Comparison of ENCODE assay signal across 17 cellular contexts in genomic region chr21:35395728-35396127, GRCh38.
DNase-seq lines count a peak whose midpoint lies in the region; ATAC-seq, FAIRE-seq and TF ChIP-seq lines count a peak whose summit lies in the region.
"Had no signal": no experiment of that assay in that cellular context is flagged by ENCODE, and none has a peak within 500 bp of the region (broad histone marks: within the 10 kb centered on the region; RNA-seq: fewer than 3 reads in every experiment).

No MANE protein-coding gene starts in this region.

- peaks cover 15% of the 10 kb centered on the region for H3K4me1 ChIP-seq in ACC112 (ENCODE audit: control insufficient read depth, insufficient read depth, low read length, unreplicated experiment)
- H3K4me1 ChIP-seq: lower lobe of right lung, pancreas, vagina had no signal

- no peak for FAIRE-seq in HTR-8/SVneo (lab: Jason Lieb, UNC)
- FAIRE-seq: endometrium, H1, pancreas had no signal

- peaks cover 30% of the 10 kb centered on the region for H3K4me1 Mint-ChIP-seq in activated T-helper 17 cell treated with anti-CD3 and anti-CD28 coated beads, Interleukin-2, amount 50 U/mL, for 72 hours
- H3K4me1 Mint-ChIP-seq in activated T-cell treated with anti-CD3 and anti-CD28 coated beads, Interleukin-2, amount 50 U/mL, for 24 hours (ENCODE audit: low read depth): peaks cover 36% of the 10 kb centered on the region
- H3K4me1 Mint-ChIP-seq in activated T-cell treated with anti-CD3 and anti-CD28 coated beads, Interleukin-2, amount 50 U/mL, for 72 hours (ENCODE audit: low read depth): peaks cover 52% of the 10 kb centered on the region

- H3K79me2 ChIP-seq in ACC112 (ENCODE audit: control insufficient read depth, insufficient read depth, low read length, unreplicated experiment): no peaks in the 10 kb centered on the region

- H3K36me3 ChIP-seq in ACC112 (ENCODE audit: insufficient read depth, low read length): no peaks in the 10 kb centered on the region
- H3K36me3 ChIP-seq: lower lobe of right lung, pancreas, SJCRH30, vagina had no signal

- ATAC-seq in activated T-helper 17 cell treated with anti-CD3 and anti-CD28 coated beads, Interleukin-2, amount 50 U/mL, for 72 hours (replicated peaks): no peak
- no peak for ATAC-seq in activated T-cell treated with anti-CD3 and anti-CD28 coated beads, Interleukin-2, amount 50 U/mL, for 72 hours (replicated peaks in 1 of 2)
- ATAC-seq: lower lobe of right lung, pancreas had no signal

- no peaks in the 10 kb centered on the region for H3K27me3 ChIP-seq in ACC112 (ENCODE audit: insufficient read depth, low read length)
- H3K27me3 ChIP-seq: pancreas, SJCRH30, vagina had no signal

- H3K4me3 Mint-ChIP-seq in activated T-helper 17 cell treated with anti-CD3 and anti-CD28 coated beads, Interleukin-2, amount 50 U/mL, for 72 hours: no peak overlapping the region
- no peak overlapping the region for H3K4me3 Mint-ChIP-seq in activated T-cell treated with anti-CD3 and anti-CD28 coated beads, Interleukin-2, amount 50 U/mL, for 24 hours
- H3K4me3 Mint-ChIP-seq in activated T-cell treated with anti-CD3 and anti-CD28 coated beads, Interleukin-2, amount 50 U/mL, for 72 hours: no peak overlapping the region

- TF ChIP-seq CTCF in coronary artery (IDR thresholded peaks at IDR 0.05): no peak

- H3K36me3 Mint-ChIP-seq in activated T-helper 17 cell treated with anti-CD3 and anti-CD28 coated beads, Interleukin-2, amount 50 U/mL, for 72 hours (ENCODE audit: low read depth): no peaks in the 10 kb centered on the region
- H3K36me3 Mint-ChIP-seq in activated T-cell treated with anti-CD3 and anti-CD28 coated beads, Interleukin-2, amount 50 U/mL, for 24 hours (ENCODE audit: low read depth): no peaks in the 10 kb centered on the region
- peaks cover 0 to 3% of the 10 kb centered on the region in 2 donors for H3K36me3 Mint-ChIP-seq in activated T-cell treated with anti-CD3 and anti-CD28 coated beads, Interleukin-2, amount 50 U/mL, for 72 hours (ENCODE audit: insufficient read depth in 2 of 2)

- peak; percentile 45 for DNase-seq in HTR-8/SVneo (ENCODE audit: insufficient read length, low spot score)
- DNase-seq in glomerular visceral epithelial cell (ENCODE audit: extremely low spot score): peak; percentile 18
- no peak for DNase-seq in activated T-cell treated with anti-CD3 and anti-CD28 coated beads, Interleukin-2, amount 50 U/mL, for 24 hours
- no peak for DNase-seq in activated T-cell treated with anti-CD3 and anti-CD28 coated beads, Interleukin-2, amount 50 U/mL, for 72 hours
- DNase-seq in coronary artery (ENCODE audit: low spot score): no peak
- no peak for DNase-seq in NCI-H2171 treated with DMSO at 0.1 percent for 48 hours (lab: John Stamatoyannopoulos, UW)
- DNase-seq: aorta, lower lobe of right lung, NCI-H1417, NCI-H526, pancreas, SJCRH30 had no signal

- peak overlapping the region; percentile 16 for H2AFZ ChIP-seq in ACC112 (ENCODE audit: low read length, unreplicated experiment)

- H3K27me3 Mint-ChIP-seq in activated T-helper 17 cell treated with anti-CD3 and anti-CD28 coated beads, Interleukin-2, amount 50 U/mL, for 72 hours: no peaks in the 10 kb centered on the region
- no peaks in the 10 kb centered on the region for H3K27me3 Mint-ChIP-seq in activated T-cell treated with anti-CD3 and anti-CD28 coated beads, Interleukin-2, amount 50 U/mL, for 24 hours
- peaks cover 5% of the 10 kb centered on the region for H3K27me3 Mint-ChIP-seq in activated T-cell treated with anti-CD3 and anti-CD28 coated beads, Interleukin-2, amount 50 U/mL, for 72 hours (ENCODE audit: low read depth)

- H3K9me3 Mint-ChIP-seq in activated T-helper 17 cell treated with anti-CD3 and anti-CD28 coated beads, Interleukin-2, amount 50 U/mL, for 72 hours: no peaks in the 10 kb centered on the region
- H3K9me3 Mint-ChIP-seq in activated T-cell treated with anti-CD3 and anti-CD28 coated beads, Interleukin-2, amount 50 U/mL, for 24 hours: peaks cover 3% of the 10 kb centered on the region
- H3K9me3 Mint-ChIP-seq in activated T-cell treated with anti-CD3 and anti-CD28 coated beads, Interleukin-2, amount 50 U/mL, for 72 hours: peaks cover 0 to 6% of the 10 kb centered on the region in 2 donors

- H3K27ac Mint-ChIP-seq in activated T-helper 17 cell treated with anti-CD3 and anti-CD28 coated beads, Interleukin-2, amount 50 U/mL, for 72 hours: peak overlapping the region; percentile 2
- no peak overlapping the region for H3K27ac Mint-ChIP-seq in activated T-cell treated with anti-CD3 and anti-CD28 coated beads, Interleukin-2, amount 50 U/mL, for 24 hours
- H3K27ac Mint-ChIP-seq in activated T-cell treated with anti-CD3 and anti-CD28 coated beads, Interleukin-2, amount 50 U/mL, for 72 hours: no peak overlapping the region

- no peak overlapping the region for H3K4me3 ChIP-seq in ACC112 (ENCODE audit: low read depth, low read length)
- no peak overlapping the region for H3K4me3 ChIP-seq in coronary artery
- H3K4me3 ChIP-seq: lower lobe of right lung, pancreas, SJCRH30, vagina had no signal

- H3K27ac ChIP-seq in ACC112 (ENCODE audit: low read depth, low read length): no peak overlapping the region
- H3K27ac ChIP-seq in coronary artery: no peak overlapping the region
- H3K27ac ChIP-seq: lower lobe of right lung, pancreas, SJCRH30, vagina had no signal

Comparison
In these comparisons a context has a peak if more than half of its experiments do, and no peak if none do; other contexts are left out.
1. DNase-seq: peak in HTR-8/SVneo (single experiment) and glomerular visceral epithelial cell (single experiment); none in activated T-cell treated with anti-CD3 and anti-CD28 coated beads, Interleukin-2, amount 50 U/mL, for 24 hours (single experiment), activated T-cell treated with anti-CD3 and anti-CD28 coated beads, Interleukin-2, amount 50 U/mL, for 72 hours (0 of 2), coronary artery (single experiment) and NCI-H2171 treated with DMSO at 0.1 percent for 48 hours (single experiment).